ENCODE assay signal across 8 cellular contexts in the genomic region with DNA sequence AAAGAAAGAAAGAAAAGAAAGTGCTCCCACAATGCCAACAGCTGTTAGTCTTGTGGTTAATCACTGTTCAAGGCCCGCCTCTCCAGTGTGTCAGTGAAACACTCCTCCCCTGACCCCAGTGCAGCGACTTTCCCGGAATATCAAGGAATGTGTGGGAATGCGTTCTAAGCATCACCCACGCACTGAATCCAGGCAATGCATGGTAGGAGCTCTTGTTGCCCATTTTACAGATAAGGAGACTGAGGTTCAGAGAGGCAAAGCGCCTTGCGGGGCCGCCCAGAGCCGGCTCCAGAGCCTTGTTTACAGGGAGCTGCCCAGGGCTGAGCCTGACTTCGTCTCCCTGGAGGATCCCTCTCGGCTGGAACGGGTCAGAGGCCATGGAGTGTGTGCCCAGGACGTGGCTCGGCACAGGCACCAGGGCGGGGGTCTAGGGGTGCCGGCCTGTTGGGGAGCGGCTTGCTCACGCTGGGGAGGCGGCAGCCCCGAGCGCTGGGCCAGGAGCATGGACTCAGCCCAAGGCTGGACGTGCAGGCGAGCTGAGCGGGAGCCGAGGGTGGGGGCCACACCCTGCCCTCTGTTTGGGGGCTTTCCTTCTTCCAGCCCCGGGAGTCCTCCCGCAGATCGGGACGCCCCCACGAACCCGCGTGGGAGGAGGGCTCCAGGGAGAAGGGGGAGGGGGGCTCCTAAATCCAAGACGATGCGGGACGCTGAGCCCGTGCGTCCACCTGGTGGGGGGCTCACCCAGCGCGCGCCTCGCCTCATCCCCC. TPM values are rescaled to one million over a fixed set of nuclear protein-coding genes. Genes with fewer than 3 reads are reported as not detected.
DNase-seq lines count a peak whose midpoint lies in the region; ATAC-seq and TF ChIP-seq lines count a peak whose summit lies in the region.

No MANE protein-coding gene starts in this region.

- TF ChIP-seq CTCF in lower leg skin (IDR thresholded peaks at IDR 0.05): no peak

- H3K4me3 ChIP-seq in ACC112 (ENCODE audit: low read depth, low read length) (peak overlapping the region; percentile 98), lower leg skin (ENCODE audit: low read depth, poor library complexity, severe bottlenecking) (peak overlapping the region; percentile 93), thymus (ENCODE audit: low read length) (peak overlapping the region; percentile 65)

- WGBS in lower leg skin, 2 donors: 4 to 6% methylated on average over 23 to 32 of the region's 41 CpGs
- whole genome bisulfite sequencing in thymus: 33% methylated on average over 41 of the region's 41 CpGs

- H3K36me3 ChIP-seq in ACC112 (ENCODE audit: insufficient read depth, low read length) (peaks cover 36% of the 10 kb centered on the region), thymus (ENCODE audit: control insufficient read depth, insufficient read depth) (peaks cover 27% of the 10 kb centered on the region)

- H3K27ac ChIP-seq in ACC112 (ENCODE audit: low read depth, low read length) (peak overlapping the region; percentile 95), thymus (ENCODE audit: low read depth) (peak overlapping the region; percentile 69)

- H2AFZ ChIP-seq in ACC112 (ENCODE audit: low read length, unreplicated experiment): no peak overlapping the region

- peaks cover 3% of the 10 kb centered on the region for H3K9me3 ChIP-seq in thymus (ENCODE audit: control insufficient read depth)

- intact Hi-C loops in lower leg skin (cut with DNase I; ENCODE audit: low total_unique reads): no loop called here

- DNase-seq in RPMI7951 (ENCODE audit: low read depth) (peak; percentile 70), dedifferentiated amniotic fluid mesenchymal stem cell (ENCODE audit: extremely low spot score) (peak; percentile 52), lower leg skin (ENCODE audit: low spot score in 2 of 2) (peak in 1 of 2 donors; percentile 90), DMS153 (lab: John Stamatoyannopoulos, UW) (no peak), NCI-H1092 (lab: John Stamatoyannopoulos, UW) (no peak)

- H3K27me3 ChIP-seq in ACC112 (ENCODE audit: insufficient read depth, low read length) (no peaks in the 10 kb centered on the region), thymus (ENCODE audit: control insufficient read depth, insufficient read depth) (no peaks in the 10 kb centered on the region)

- peaks cover 30% of the 10 kb centered on the region for H3K4me1 ChIP-seq in ACC112 (ENCODE audit: control insufficient read depth, insufficient read depth, low read length, unreplicated experiment)
- H3K4me1 ChIP-seq in thymus (ENCODE audit: control insufficient read depth, insufficient read depth, low read length): peaks cover 9% of the 10 kb centered on the region

- H3K79me2 ChIP-seq in ACC112 (ENCODE audit: control insufficient read depth, insufficient read depth, low read length, unreplicated experiment): peaks cover 22% of the 10 kb centered on the region

- no peak for TF ChIP-seq POLR2A in lower leg skin (IDR thresholded peaks at IDR 0.05)

- ATAC-seq in GM19035 (IDR thresholded peaks at IDR 0.05; ENCODE audit: unreplicated experiment): peak; percentile 18

RNA-seq across cellular contexts. Expression of a gene that starts 0.8 kb away (rescaled TPM):
- 15.7 and 20.1 TPM in 2 replicates for total RNA-seq in RPMI7951 (2014; rRNA removed; shearing (Covaris generic))
- total RNA-seq in lower leg skin: 10 to 100 TPM; 50.5 to 72.9 (median 65.6) TPM
- polyA plus RNA-seq in thymus: 42.8 TPM

RNA-seq across cellular contexts. Expression of a gene that starts 18.2 kb away (rescaled TPM):
- total RNA-seq in RPMI7951 (2014; rRNA removed; shearing (Covaris generic)): 10.5 and 14.0 TPM in 2 replicates
- total RNA-seq in lower leg skin: 10 to 100 TPM in 2 of 4 donors, 1 to 10 TPM in 2; 4.6 to 28.5 (median 16.5) TPM
- polyA plus RNA-seq in thymus: 12.8 TPM

RNA-seq across cellular contexts. Expression of a gene that starts 21.1 kb away (rescaled TPM):
- total RNA-seq in RPMI7951 (2014; rRNA removed; shearing (Covaris generic)): 57.7 and 61.9 TPM in 2 replicates
- 10 to 100 TPM in 3 of 4 donors, 1 to 10 TPM in 1; 9.5 to 35.4 (median 19.8) TPM for total RNA-seq in lower leg skin
- polyA plus RNA-seq in thymus: 66.2 TPM

RNA-seq across cellular contexts. Expression of a gene that starts 32.0 kb away (rescaled TPM):
- 0.24 and 1.2 TPM in 2 replicates for total RNA-seq in RPMI7951 (2014; rRNA removed; shearing (Covaris generic))
- 10 to 100 TPM in 1 of 4 donors, 1 to 10 TPM in 3; 4.1 to 11.3 (median 8.4) TPM for total RNA-seq in lower leg skin
- 1.2 TPM for polyA plus RNA-seq in thymus

RNA-seq across cellular contexts. Expression of a gene that starts 39.0 kb away (rescaled TPM):
- 37.1 and 50.1 TPM in 2 replicates for total RNA-seq in RPMI7951 (2014; rRNA removed; shearing (Covaris generic))
- 10 to 100 TPM; 11.9 to 21.1 (median 15.8) TPM for total RNA-seq in lower leg skin
- polyA plus RNA-seq in thymus: 32.8 TPM

Comparison
In these comparisons a context has a peak if more than half of its experiments do, and no peak if none do; other contexts are left out.
1. DNase-seq: peak in RPMI7951 (single experiment) and dedifferentiated amniotic fluid mesenchymal stem cell (single experiment); none in DMS153 (single experiment) and NCI-H1092 (single experiment).
2. Peak in every context shown above with its lines, with median percentiles within 50 percentile points of each other: H3K4me3 ChIP-seq.